In the genomic region with DNA sequence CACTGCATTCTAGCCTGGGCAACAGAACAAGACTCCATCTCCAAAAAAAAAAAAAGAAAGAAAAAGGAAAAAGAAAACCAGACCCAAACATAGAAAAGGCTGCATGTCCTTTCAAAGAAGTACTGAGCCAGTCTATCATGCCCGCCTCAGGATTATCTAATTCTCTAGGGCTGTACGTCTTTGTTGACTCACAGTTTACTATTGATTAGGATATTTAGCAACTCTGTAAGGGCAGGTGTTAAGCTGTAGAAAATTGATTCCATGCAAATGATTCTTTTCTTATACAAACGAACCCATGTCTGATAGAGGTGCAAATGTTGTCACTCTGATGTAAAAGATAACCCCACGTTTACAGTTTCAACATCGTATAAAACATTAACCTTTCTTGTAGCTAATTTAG, we compare ENCODE assay signal across 17 cellular contexts.
"Had no signal": no experiment of that assay in that cellular context is flagged by ENCODE, and none has a peak within 500 bp of the region (broad histone marks: within the 10 kb centered on the region; RNA-seq: fewer than 3 reads in every experiment).

No MANE protein-coding gene starts in this region.

- H3K4me2 ChIP-seq: smooth muscle cell had no signal

- H3K27me3 ChIP-seq: colonic mucosa, foreskin keratinocyte, left lung, right atrium auricular region, thyroid gland, uterus had no signal

- H3K4me1 ChIP-seq: colonic mucosa, foreskin keratinocyte, left lung, lower lobe of right lung, right atrium auricular region, uterus had no signal

- H3K36me3 ChIP-seq: colonic mucosa, left lung, lower lobe of right lung, right atrium auricular region, thyroid gland, uterus had no signal

- DNase-seq: colonic mucosa; dermis blood vessel endothelial cell; erythroblast; foreskin keratinocyte; head of caudate nucleus; hippocampal formation; islet precursor cell; left lung; lower lobe of right lung; natural killer cell; stimulated activated CD4-positive, alpha-beta T cell treated with anti-CD3 and anti-CD28 coated beads, Interleukin-2, amount 100 ng/mL, for 48 hours; stimulated activated naive CD4-positive, alpha-beta T cell treated with Interleukin-2 at 50 U/mL for 16 hours; thyroid gland; uterus had no signal

- FAIRE-seq: endothelial cell of umbilical vein had no signal

- ATAC-seq: foreskin keratinocyte, left lung, lower lobe of right lung, natural killer cell had no signal

- H3K27ac ChIP-seq: colonic mucosa, foreskin keratinocyte, left lung, lower lobe of right lung, right atrium auricular region, thyroid gland, uterus had no signal

- H3K9me3 ChIP-seq: colonic mucosa, left lung, lower lobe of right lung, right atrium auricular region, thyroid gland, uterus had no signal

- H3K4me3 ChIP-seq: colonic mucosa, left lung, lower lobe of right lung, right atrium auricular region, smooth muscle cell, thyroid gland, uterus had no signal
